ENCODE assay signal across 15 cellular contexts in genomic region chr10:6033954-6034353, GRCh38. TPM values are rescaled to one million over a fixed set of nuclear protein-coding genes. Genes with fewer than 3 reads are reported as not detected.
DNase-seq lines count a peak whose midpoint lies in the region; ATAC-seq and TF ChIP-seq lines count a peak whose summit lies in the region.
"Had no signal": no experiment of that assay in that cellular context is flagged by ENCODE, and none has a peak within 500 bp of the region (broad histone marks: within the 10 kb centered on the region; RNA-seq: fewer than 3 reads in every experiment).

No MANE protein-coding gene starts in this region.

- no peaks in the 10 kb centered on the region for H3K27me3 ChIP-seq in upper lobe of right lung
- H3K27me3 ChIP-seq: brain microvascular endothelial cell, MG63, stomach had no signal

- H3K27ac Mint-ChIP-seq in activated CD4-positive, alpha-beta memory T cell treated with anti-CD3 and anti-CD28 coated beads for 36 hours = peak overlapping the region; percentile 72
- H3K27ac Mint-ChIP-seq: CD8-positive, alpha-beta T cell had no signal

- ATAC-seq in Right ventricle myocardium superior (ENCODE audit: poor library complexity) (peak; percentile 75), left ventricle myocardium superior (peak; percentile 64), upper lobe of right lung (peak; percentile 76), HG03108 (IDR thresholded peaks at IDR 0.05; ENCODE audit: unreplicated experiment) (no peak), GM18502 (IDR thresholded peaks at IDR 0.05; ENCODE audit: poor library complexity, unreplicated experiment) (no peak)
- ATAC-seq: CD8-positive, alpha-beta T cell; GM12878 had no signal

- peaks cover 5% of the 10 kb centered on the region for H3K9me3 Mint-ChIP-seq in activated CD4-positive, alpha-beta memory T cell treated with anti-CD3 and anti-CD28 coated beads for 36 hours

- no peak for TF ChIP-seq CTCF in upper lobe of right lung (IDR thresholded peaks at IDR 0.05)

- H3K27me3 Mint-ChIP-seq in activated CD4-positive, alpha-beta memory T cell treated with anti-CD3 and anti-CD28 coated beads for 36 hours = no peaks in the 10 kb centered on the region

- intact Hi-C loops in Right ventricle myocardium superior (cut with DNase I) = no loop called here
- intact Hi-C loops in cardiac septum (cut with DNase I) = no loop called here
- intact Hi-C loops in activated CD4-positive, alpha-beta memory T cell treated with anti-CD3 and anti-CD28 coated beads for 36 hours (cut with micrococcal nuclease) = no loop called here
- intact Hi-C loops in left ventricle myocardium superior (cut with micrococcal nuclease) = no loop called here
- intact Hi-C loops in upper lobe of right lung (cut with DNase I) = no loop called here

- peaks cover 80% of the 10 kb centered on the region for H3K36me3 Mint-ChIP-seq in activated CD4-positive, alpha-beta memory T cell treated with anti-CD3 and anti-CD28 coated beads for 36 hours
- H3K36me3 Mint-ChIP-seq: CD8-positive, alpha-beta T cell had no signal

- DNase-seq in Right ventricle myocardium superior = no peak
- DNase-seq in cardiac septum (ENCODE audit: low spot score) = no peak
- no peak for DNase-seq in activated CD4-positive, alpha-beta memory T cell treated with anti-CD3 and anti-CD28 coated beads for 36 hours
- DNase-seq in left ventricle myocardium superior = no peak
- no peak for DNase-seq in upper lobe of right lung
- no peak for DNase-seq in NCI-H1092 treated with DMSO at 0.1 percent for 48 hours (lab: John Stamatoyannopoulos, UW)
- DNase-seq: activated CD4-positive, alpha-beta T cell treated with anti-CD3 and anti-CD28 coated beads for 4 hours; brain microvascular endothelial cell; CD8-positive, alpha-beta T cell; mesendoderm; MG63; stomach had no signal

- no peak overlapping the region for H3K27ac ChIP-seq in upper lobe of right lung
- H3K27ac ChIP-seq: brain microvascular endothelial cell had no signal

- H3K4me1 Mint-ChIP-seq in activated CD4-positive, alpha-beta memory T cell treated with anti-CD3 and anti-CD28 coated beads for 36 hours (ENCODE audit: low read depth) = peaks cover 66% of the 10 kb centered on the region

- H3K4me3 ChIP-seq in upper lobe of right lung = no peak overlapping the region
- H3K4me3 ChIP-seq: GM12878, MG63, stomach had no signal

- H3K9me3 ChIP-seq in upper lobe of right lung = no peaks in the 10 kb centered on the region

- H3K4me3 Mint-ChIP-seq in activated CD4-positive, alpha-beta memory T cell treated with anti-CD3 and anti-CD28 coated beads for 36 hours = no peak overlapping the region
- H3K4me3 Mint-ChIP-seq: CD8-positive, alpha-beta T cell had no signal

- H3K4me1 ChIP-seq in upper lobe of right lung = no peaks in the 10 kb centered on the region

- POLR2A ChIA-PET in activated CD4-positive, alpha-beta memory T cell treated with anti-CD3 and anti-CD28 coated beads for 36 hours (lab: Charles Lee) = interaction anchor here (0.6 to 1.5 kb wide), 3 partner anchors 12 to 48 kb away, joined by 3 read pairs; no protein-coding TSS in a partner anchor

- CTCF ChIA-PET in activated CD4-positive, alpha-beta memory T cell treated with anti-CD3 and anti-CD28 coated beads for 36 hours (lab: Charles Lee) = interaction anchor here (0.7 to 1.4 kb wide), 5 partner anchors 11 to 58 kb away, joined by 3 read pairs; no protein-coding TSS in a partner anchor

- no peaks in the 10 kb centered on the region for H3K36me3 ChIP-seq in upper lobe of right lung
- H3K36me3 ChIP-seq: brain microvascular endothelial cell, MG63, stomach had no signal

RNA-seq across cellular contexts. Expression of gene IL2RA, which starts 28.2 kb away (rescaled TPM):
- total RNA-seq in Right ventricle myocardium superior (2.3 TPM), cardiac septum (0.73 TPM), left ventricle myocardium superior (1.5 TPM), upper lobe of right lung (4.3 TPM)
- 100 to 1,000 TPM; 961 to 988 TPM for total RNA-seq in activated CD4-positive, alpha-beta memory T cell treated with anti-CD3 and anti-CD28 coated beads for 36 hours

RNA-seq across cellular contexts. Expression of gene RBM17, which starts 54.9 kb away (rescaled TPM):
- total RNA-seq in Right ventricle myocardium superior = 64.3 TPM
- total RNA-seq in cardiac septum = 70.1 TPM
- 100 to 1,000 TPM; 151 to 155 TPM for total RNA-seq in activated CD4-positive, alpha-beta memory T cell treated with anti-CD3 and anti-CD28 coated beads for 36 hours
- total RNA-seq in left ventricle myocardium superior = 72.1 TPM
- total RNA-seq in upper lobe of right lung = 92.5 TPM

RNA-seq across cellular contexts. Expression of gene IL15RA, which starts 56.6 kb away (rescaled TPM):
- total RNA-seq in Right ventricle myocardium superior (8.2 TPM), cardiac septum (3.9 TPM), left ventricle myocardium superior (7.0 TPM), upper lobe of right lung (36.7 TPM)
- 10 to 100 TPM; 20.1 to 20.2 TPM for total RNA-seq in activated CD4-positive, alpha-beta memory T cell treated with anti-CD3 and anti-CD28 coated beads for 36 hours

Comparison
In these comparisons a context has a peak if more than half of its experiments do, and no peak if none do; other contexts are left out.
1. ATAC-seq: peak in Right ventricle myocardium superior (single experiment), left ventricle myocardium superior (single experiment) and upper lobe of right lung (single experiment); none in HG03108 (single experiment) and GM18502 (single experiment).
2. RNA of gene IL2RA, which starts 28.2 kb away (total RNA-seq): 961 to 988 TPM in activated CD4-positive, alpha-beta memory T cell treated with anti-CD3 and anti-CD28 coated beads for 36 hours; 4.3 TPM in upper lobe of right lung (single experiment), 2.3 TPM in Right ventricle myocardium superior (single experiment), 1.5 TPM in left ventricle myocardium superior (single experiment) and 0.73 TPM in cardiac septum (single experiment); every median in the first group is over 100 times any median in the second.